Comparison of ENCODE assay signal across 1 cellular context in the genomic region with DNA sequence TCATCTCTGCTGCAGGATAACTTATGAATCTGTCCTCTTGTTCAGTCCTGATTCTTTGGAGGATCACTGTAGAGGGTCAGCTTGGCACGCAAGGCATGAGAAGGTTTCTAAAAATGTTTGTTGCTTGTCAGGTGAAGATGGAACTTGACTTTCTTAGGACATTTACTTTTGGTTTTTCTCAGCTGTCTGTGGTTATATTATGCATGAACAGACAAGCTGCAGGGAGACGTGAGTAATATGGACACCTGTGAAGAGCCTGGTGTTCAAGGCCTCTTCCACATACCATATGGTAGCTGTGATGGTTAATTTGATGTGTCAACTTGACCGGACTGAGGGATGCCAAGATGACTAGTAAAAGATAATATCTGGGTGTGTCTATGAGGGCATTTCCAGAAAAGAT.
TF ChIP-seq lines count a peak whose summit lies in the region.

No MANE protein-coding gene starts in this region.

TF ChIP-seq in GM23338, 12 proteins besides CTCF, POLR2A, EP300 and RAD21 (continued from another document):
- TF ChIP-seq, protein P1, sequence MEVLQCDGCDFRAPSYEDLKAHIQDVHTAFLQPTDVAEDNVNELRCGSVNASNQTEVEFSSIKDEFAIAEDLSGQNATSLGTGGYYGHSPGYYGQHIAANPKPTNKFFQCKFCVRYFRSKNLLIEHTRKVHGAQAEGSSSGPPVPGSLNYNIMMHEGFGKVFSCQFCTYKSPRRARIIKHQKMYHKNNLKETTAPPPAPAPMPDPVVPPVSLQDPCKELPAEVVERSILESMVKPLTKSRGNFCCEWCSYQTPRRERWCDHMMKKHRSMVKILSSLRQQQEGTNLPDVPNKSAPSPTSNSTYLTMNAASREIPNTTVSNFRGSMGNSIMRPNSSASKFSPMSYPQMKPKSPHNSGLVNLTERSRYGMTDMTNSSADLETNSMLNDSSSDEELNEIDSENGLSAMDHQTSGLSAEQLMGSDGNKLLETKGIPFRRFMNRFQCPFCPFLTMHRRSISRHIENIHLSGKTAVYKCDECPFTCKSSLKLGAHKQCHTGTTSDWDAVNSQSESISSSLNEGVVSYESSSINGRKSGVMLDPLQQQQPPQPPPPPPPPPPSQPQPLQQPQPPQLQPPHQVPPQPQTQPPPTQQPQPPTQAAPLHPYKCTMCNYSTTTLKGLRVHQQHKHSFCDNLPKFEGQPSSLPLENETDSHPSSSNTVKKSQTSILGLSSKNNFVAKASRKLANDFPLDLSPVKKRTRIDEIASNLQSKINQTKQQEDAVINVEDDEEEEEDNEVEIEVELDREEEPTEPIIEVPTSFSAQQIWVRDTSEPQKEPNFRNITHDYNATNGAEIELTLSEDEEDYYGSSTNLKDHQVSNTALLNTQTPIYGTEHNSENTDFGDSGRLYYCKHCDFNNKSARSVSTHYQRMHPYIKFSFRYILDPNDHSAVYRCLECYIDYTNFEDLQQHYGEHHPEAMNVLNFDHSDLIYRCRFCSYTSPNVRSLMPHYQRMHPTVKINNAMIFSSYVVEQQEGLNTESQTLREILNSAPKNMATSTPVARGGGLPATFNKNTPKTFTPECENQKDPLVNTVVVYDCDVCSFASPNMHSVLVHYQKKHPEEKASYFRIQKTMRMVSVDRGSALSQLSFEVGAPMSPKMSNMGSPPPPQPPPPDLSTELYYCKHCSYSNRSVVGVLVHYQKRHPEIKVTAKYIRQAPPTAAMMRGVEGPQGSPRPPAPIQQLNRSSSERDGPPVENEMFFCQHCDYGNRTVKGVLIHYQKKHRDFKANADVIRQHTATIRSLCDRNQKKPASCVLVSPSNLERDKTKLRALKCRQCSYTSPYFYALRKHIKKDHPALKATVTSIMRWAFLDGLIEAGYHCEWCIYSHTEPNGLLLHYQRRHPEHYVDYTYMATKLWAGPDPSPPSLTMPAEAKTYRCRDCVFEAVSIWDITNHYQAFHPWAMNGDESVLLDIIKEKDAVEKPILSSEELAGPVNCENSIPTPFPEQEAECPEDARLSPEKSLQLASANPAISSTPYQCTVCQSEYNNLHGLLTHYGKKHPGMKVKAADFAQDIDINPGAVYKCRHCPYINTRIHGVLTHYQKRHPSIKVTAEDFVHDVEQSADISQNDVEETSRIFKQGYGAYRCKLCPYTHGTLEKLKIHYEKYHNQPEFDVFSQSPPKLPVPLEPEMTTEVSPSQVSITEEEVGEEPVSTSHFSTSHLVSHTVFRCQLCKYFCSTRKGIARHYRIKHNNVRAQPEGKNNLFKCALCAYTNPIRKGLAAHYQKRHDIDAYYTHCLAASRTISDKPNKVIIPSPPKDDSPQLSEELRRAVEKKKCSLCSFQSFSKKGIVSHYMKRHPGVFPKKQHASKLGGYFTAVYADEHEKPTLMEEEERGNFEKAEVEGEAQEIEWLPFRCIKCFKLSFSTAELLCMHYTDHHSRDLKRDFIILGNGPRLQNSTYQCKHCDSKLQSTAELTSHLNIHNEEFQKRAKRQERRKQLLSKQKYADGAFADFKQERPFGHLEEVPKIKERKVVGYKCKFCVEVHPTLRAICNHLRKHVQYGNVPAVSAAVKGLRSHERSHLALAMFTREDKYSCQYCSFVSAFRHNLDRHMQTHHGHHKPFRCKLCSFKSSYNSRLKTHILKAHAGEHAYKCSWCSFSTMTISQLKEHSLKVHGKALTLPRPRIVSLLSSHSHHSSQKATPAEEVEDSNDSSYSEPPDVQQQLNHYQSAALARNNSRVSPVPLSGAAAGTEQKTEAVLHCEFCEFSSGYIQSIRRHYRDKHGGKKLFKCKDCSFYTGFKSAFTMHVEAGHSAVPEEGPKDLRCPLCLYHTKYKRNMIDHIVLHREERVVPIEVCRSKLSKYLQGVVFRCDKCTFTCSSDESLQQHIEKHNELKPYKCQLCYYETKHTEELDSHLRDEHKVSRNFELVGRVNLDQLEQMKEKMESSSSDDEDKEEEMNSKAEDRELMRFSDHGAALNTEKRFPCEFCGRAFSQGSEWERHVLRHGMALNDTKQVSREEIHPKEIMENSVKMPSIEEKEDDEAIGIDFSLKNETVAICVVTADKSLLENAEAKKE (CRISPR knock-in tag; IDR thresholded peaks at IDR 0.05), result no peak
- TF ChIP-seq EZH2phosphoT487 (IDR thresholded peaks at IDR 0.05; ENCODE audit: unreplicated experiment) (no peak), JUNB (IDR thresholded peaks at IDR 0.05; ENCODE audit: unreplicated experiment) (no peak), ZNF331 (CRISPR knock-in tag; IDR thresholded peaks at IDR 0.05; ENCODE audit: low read depth) (no peak), CREB1 (CRISPR knock-in tag; IDR thresholded peaks at IDR 0.05; ENCODE audit: low read depth) (no peak), EZH2 (IDR thresholded peaks at IDR 0.05; ENCODE audit: low read depth, unreplicated experiment) (no peak), STAT1 (IDR thresholded peaks at IDR 0.05; ENCODE audit: unreplicated experiment) (no peak), ZNF114 (CRISPR knock-in tag; IDR thresholded peaks at IDR 0.05) (no peak), NANOG (IDR thresholded peaks at IDR 0.05; ENCODE audit: borderline replicate concordance) (no peak)
- TF ChIP-seq, protein P2, sequence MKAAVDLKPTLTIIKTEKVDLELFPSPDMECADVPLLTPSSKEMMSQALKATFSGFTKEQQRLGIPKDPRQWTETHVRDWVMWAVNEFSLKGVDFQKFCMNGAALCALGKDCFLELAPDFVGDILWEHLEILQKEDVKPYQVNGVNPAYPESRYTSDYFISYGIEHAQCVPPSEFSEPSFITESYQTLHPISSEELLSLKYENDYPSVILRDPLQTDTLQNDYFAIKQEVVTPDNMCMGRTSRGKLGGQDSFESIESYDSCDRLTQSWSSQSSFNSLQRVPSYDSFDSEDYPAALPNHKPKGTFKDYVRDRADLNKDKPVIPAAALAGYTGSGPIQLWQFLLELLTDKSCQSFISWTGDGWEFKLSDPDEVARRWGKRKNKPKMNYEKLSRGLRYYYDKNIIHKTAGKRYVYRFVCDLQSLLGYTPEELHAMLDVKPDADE (IDR thresholded peaks at IDR 0.05), result no peak
